In the genomic region with DNA sequence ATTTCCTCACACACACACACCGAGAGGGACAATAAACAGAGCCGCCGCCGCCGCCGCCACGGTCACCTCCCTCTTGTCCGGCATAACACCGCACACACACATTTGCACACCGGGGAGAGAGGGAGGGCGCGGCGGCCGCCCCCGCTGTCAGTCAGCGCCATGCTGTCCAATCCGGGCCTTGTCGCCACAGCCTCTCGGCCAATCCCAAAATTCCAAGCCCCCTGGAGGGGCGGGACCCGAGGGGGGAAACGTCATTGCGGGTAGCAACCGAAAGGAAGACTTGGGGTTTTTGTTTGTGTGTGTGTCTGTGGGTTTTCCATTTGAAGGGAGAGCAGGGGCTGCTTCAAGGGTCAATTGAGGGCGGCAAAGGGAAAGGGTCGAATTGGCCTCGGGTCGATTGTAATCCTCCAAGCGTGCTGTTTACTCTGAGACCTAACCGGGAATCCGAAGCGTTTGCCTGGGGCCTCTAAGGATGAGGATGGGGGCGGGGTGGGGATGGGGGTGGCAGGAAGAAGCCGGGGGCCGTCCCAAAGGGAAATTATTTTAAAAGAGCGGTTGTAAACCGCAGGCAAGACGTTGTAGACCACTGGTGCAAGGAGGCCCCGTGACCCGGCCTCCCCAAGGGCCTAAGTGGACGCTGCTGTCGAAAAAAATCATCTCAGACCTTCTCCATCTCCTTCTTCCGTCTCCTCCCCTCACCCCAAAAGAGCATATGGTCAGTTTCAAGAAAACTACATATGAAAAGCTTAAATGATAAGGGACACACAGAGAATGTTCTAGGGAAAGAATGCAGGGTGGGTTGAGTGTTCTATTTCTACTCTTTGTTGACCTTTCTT, we compare ENCODE assay signal across 8 cellular contexts. TPM values are rescaled to one million over a fixed set of nuclear protein-coding genes. Genes with fewer than 3 reads are reported as not detected.
DNase-seq lines count a peak whose midpoint lies in the region; ATAC-seq, FAIRE-seq and TF ChIP-seq lines count a peak whose summit lies in the region.

A gene with protein sequence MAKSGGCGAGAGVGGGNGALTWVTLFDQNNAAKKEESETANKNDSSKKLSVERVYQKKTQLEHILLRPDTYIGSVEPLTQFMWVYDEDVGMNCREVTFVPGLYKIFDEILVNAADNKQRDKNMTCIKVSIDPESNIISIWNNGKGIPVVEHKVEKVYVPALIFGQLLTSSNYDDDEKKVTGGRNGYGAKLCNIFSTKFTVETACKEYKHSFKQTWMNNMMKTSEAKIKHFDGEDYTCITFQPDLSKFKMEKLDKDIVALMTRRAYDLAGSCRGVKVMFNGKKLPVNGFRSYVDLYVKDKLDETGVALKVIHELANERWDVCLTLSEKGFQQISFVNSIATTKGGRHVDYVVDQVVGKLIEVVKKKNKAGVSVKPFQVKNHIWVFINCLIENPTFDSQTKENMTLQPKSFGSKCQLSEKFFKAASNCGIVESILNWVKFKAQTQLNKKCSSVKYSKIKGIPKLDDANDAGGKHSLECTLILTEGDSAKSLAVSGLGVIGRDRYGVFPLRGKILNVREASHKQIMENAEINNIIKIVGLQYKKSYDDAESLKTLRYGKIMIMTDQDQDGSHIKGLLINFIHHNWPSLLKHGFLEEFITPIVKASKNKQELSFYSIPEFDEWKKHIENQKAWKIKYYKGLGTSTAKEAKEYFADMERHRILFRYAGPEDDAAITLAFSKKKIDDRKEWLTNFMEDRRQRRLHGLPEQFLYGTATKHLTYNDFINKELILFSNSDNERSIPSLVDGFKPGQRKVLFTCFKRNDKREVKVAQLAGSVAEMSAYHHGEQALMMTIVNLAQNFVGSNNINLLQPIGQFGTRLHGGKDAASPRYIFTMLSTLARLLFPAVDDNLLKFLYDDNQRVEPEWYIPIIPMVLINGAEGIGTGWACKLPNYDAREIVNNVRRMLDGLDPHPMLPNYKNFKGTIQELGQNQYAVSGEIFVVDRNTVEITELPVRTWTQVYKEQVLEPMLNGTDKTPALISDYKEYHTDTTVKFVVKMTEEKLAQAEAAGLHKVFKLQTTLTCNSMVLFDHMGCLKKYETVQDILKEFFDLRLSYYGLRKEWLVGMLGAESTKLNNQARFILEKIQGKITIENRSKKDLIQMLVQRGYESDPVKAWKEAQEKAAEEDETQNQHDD (N-terminal part only) (minus strand): TSS at position 98 of the 836 bp plus-strand sequence. CDS start 610 bp downstream, outside the sequence.

- FAIRE-seq in RCC 7860 (lab: Jason Lieb, UNC) = peak; percentile 75

- peaks cover 51% of the 10 kb centered on the region for H3K4me1 Mint-ChIP-seq in activated T-cell treated with anti-CD3 and anti-CD28 coated beads, Interleukin-2, amount 50 U/mL, for 72 hours (ENCODE audit: low read depth)

- peaks cover 42% of the 10 kb centered on the region for H3K4me1 ChIP-seq in KMS-11 (ENCODE audit: low read depth, poor library complexity, severe bottlenecking)
- H3K4me1 ChIP-seq in muscle layer of colon (ENCODE audit: insufficient read depth, low read length) = peaks cover 31% of the 10 kb centered on the region

- H3K4me3 ChIP-seq in KMS-11 (IDR thresholded peaks at IDR 0.05; ENCODE audit: insufficient read depth, low read depth, low read length) (peak within 1 kb of the TSS; percentile 5), muscle layer of colon (ENCODE audit: low read depth in 1 of 2, low read length in 2 of 2) (peak within 1 kb of the TSS; percentile 66)

- no peaks in the 10 kb centered on the region for H3K9me3 ChIP-seq in muscle layer of colon (ENCODE audit: low read length)

- no peaks in the 10 kb centered on the region for H3K9me3 Mint-ChIP-seq in activated T-cell treated with anti-CD3 and anti-CD28 coated beads, Interleukin-2, amount 50 U/mL, for 72 hours

- H3K27me3 ChIP-seq in KMS-11 (ENCODE audit: insufficient read depth, low read depth) = no peaks in the 10 kb centered on the region
- H3K27me3 ChIP-seq in muscle layer of colon (ENCODE audit: control insufficient read depth in 1 of 2, insufficient read depth in 2 of 2, low read length in 2 of 2) = no peaks in the 10 kb centered on the region

- ATAC-seq in GM21737 (IDR thresholded peaks at IDR 0.05; ENCODE audit: unreplicated experiment) = peak; percentile 91
- ATAC-seq in activated T-cell treated with anti-CD3 and anti-CD28 coated beads, Interleukin-2, amount 50 U/mL, for 72 hours (replicated peaks in 1 of 2) = peak; percentile 94
- ATAC-seq in esophagus mucosa = peak; percentile 100

- no peaks in the 10 kb centered on the region for H4K20me1 ChIP-seq in KMS-11 (ENCODE audit: insufficient read depth)

- DNase-seq in DMS53 treated with DMSO at 0.1 percent for 48 hours (lab: John Stamatoyannopoulos, UW; ENCODE audit: unreplicated experiment) (peak; percentile 54), RCC 7860 (ENCODE audit: low spot score) (peak; percentile 80)
- DNase-seq in activated T-cell treated with anti-CD3 and anti-CD28 coated beads, Interleukin-2, amount 50 U/mL, for 72 hours = peak; percentile 95
- DNase-seq in stimulated activated CD8-positive, alpha-beta memory T cell treated with anti-CD3 and anti-CD28 coated beads, Interleukin-7, amount 100 ng/mL, for 24 hours (ENCODE audit: low read depth) = peak; percentile 86

- peaks cover 8 to 13% of the 10 kb centered on the region in 2 donors for H3K36me3 Mint-ChIP-seq in activated T-cell treated with anti-CD3 and anti-CD28 coated beads, Interleukin-2, amount 50 U/mL, for 72 hours (ENCODE audit: insufficient read depth in 2 of 2)

- TF ChIP-seq CTCF in KMS-11 (conservative IDR thresholded peaks at IDR 0.05; ENCODE audit: low read depth, low read length) = no peak

- H3K9ac ChIP-seq in KMS-11 (peak within 1 kb of the TSS; percentile 73), muscle layer of colon (ENCODE audit: low read length) (peak within 1 kb of the TSS; percentile 65)

- H3K27ac ChIP-seq in KMS-11 (peak within 1 kb of the TSS; percentile 74), muscle layer of colon (ENCODE audit: low read depth, low read length) (peak within 1 kb of the TSS; percentile 95)

- H3K4me2 ChIP-seq in KMS-11 = peak within 1 kb of the TSS; percentile 92

- peak within 1 kb of the TSS; percentile 93 for H3K27ac Mint-ChIP-seq in activated T-cell treated with anti-CD3 and anti-CD28 coated beads, Interleukin-2, amount 50 U/mL, for 72 hours

- H3K36me3 ChIP-seq in KMS-11 (ENCODE audit: insufficient read depth) = no peaks in the 10 kb centered on the region
- H3K36me3 ChIP-seq in muscle layer of colon (ENCODE audit: insufficient read depth, low read length) = no peaks in the 10 kb centered on the region

- H3K4me3 Mint-ChIP-seq in activated T-cell treated with anti-CD3 and anti-CD28 coated beads, Interleukin-2, amount 50 U/mL, for 72 hours = peak within 1 kb of the TSS; percentile 83 to 94

- peak within 1 kb of the TSS; percentile 69 for H2AFZ ChIP-seq in KMS-11 (ENCODE audit: low read depth)

- H3K27me3 Mint-ChIP-seq in activated T-cell treated with anti-CD3 and anti-CD28 coated beads, Interleukin-2, amount 50 U/mL, for 72 hours (ENCODE audit: low read depth) = no peaks in the 10 kb centered on the region

- H3K79me2 ChIP-seq in KMS-11 (ENCODE audit: insufficient read depth, low read depth) = peaks cover 38% of the 10 kb centered on the region

RNA-seq across cellular contexts. Expression of the gene that starts here (rescaled TPM):
- 100 to 1,000 TPM; 140 to 151 TPM for total RNA-seq in activated T-cell treated with anti-CD3 and anti-CD28 coated beads, Interleukin-2, amount 50 U/mL, for 72 hours
- 52.7 TPM for total RNA-seq in esophagus mucosa

Comparison
In these comparisons a context has a peak if more than half of its experiments do, and no peak if none do; other contexts are left out.
1. Peak in every context shown above with its lines: DNase-seq, ATAC-seq, H3K4me3 ChIP-seq and H3K27ac ChIP-seq.